Comparison of ENCODE assay signal across 14 cellular contexts in genomic region chr14:104383931-104384775, GRCh38.
A peak's percentile ranks its signal among the peaks of the same experiment; 100 is the strongest.
DNase-seq lines count a peak whose midpoint lies in the region; ATAC-seq and TF ChIP-seq lines count a peak whose summit lies in the region.
"Had no signal": no experiment of that assay in that cellular context is flagged by ENCODE, and none has a peak within 500 bp of the region (broad histone marks: within the 10 kb centered on the region; RNA-seq: fewer than 3 reads in every experiment).

No MANE protein-coding gene starts in this region.

- DNase-seq in activated naive CD4-positive, alpha-beta T cell treated with anti-CD3 and anti-CD28 coated beads, Interleukin-2, amount 50 U/mL, for 16 hours, result peak; percentile 9
- no peak for DNase-seq in activated naive CD4-positive, alpha-beta T cell treated with Interleukin-2 at 50 U/mL for 16 hours
- DNase-seq in NCI-H2227 treated with DMSO at 0.1 percent for 48 hours (lab: John Stamatoyannopoulos, UW) (peak; percentile 38), left ventricle myocardium inferior (peak; percentile 15), suprapubic skin (ENCODE audit: low spot score in 2 of 2) (peak; percentile 35 to 65), hepatic stellate cell (ENCODE audit: low spot score) (no peak)
- DNase-seq in activated CD4-positive, alpha-beta T cell treated with anti-CD3 and anti-CD28 coated beads for 1 hour, result no peak
- DNase-seq: activated naive CD4-positive, alpha-beta T cell; NCI-H2107; stimulated activated CD4-positive, alpha-beta T cell treated with anti-CD3 and anti-CD28 coated beads, Interleukin-4, amount 100 ng/mL, for 24 hours had no signal

- H3K4me1 ChIP-seq in left ventricle myocardium inferior (peaks cover 14% of the 10 kb centered on the region), suprapubic skin (peaks cover 10% of the 10 kb centered on the region)
- H3K4me1 ChIP-seq: gastroesophageal sphincter had no signal

- no peaks in the 10 kb centered on the region for H3K36me3 ChIP-seq in left ventricle myocardium inferior
- no peaks in the 10 kb centered on the region for H3K36me3 ChIP-seq in suprapubic skin
- H3K36me3 ChIP-seq: gastroesophageal sphincter had no signal

- intact Hi-C loops in left ventricle myocardium inferior (cut with micrococcal nuclease), result no loop called here

- TF ChIP-seq CTCF in left ventricle myocardium inferior (IDR thresholded peaks at IDR 0.05; ENCODE audit: borderline replicate concordance) (no peak), suprapubic skin (IDR thresholded peaks at IDR 0.05) (no peak)

- no peak for TF ChIP-seq EP300 in suprapubic skin (IDR thresholded peaks at IDR 0.05)

- H3K4me3 ChIP-seq in left ventricle myocardium inferior (no peak overlapping the region), suprapubic skin (no peak overlapping the region)
- H3K4me3 ChIP-seq: gastroesophageal sphincter had no signal

- H3K27ac ChIP-seq in left ventricle myocardium inferior (replicated peaks) (no peak overlapping the region), suprapubic skin (no peak overlapping the region)
- H3K27ac ChIP-seq: gastroesophageal sphincter had no signal

- H3K27me3 ChIP-seq in left ventricle myocardium inferior (ENCODE audit: low read depth), result peaks cover 52% of the 10 kb centered on the region
- peaks cover 21% of the 10 kb centered on the region for H3K27me3 ChIP-seq in suprapubic skin

- H3K9me3 ChIP-seq in left ventricle myocardium inferior (replicated peaks), result peaks cover 24% of the 10 kb centered on the region
- no peaks in the 10 kb centered on the region for H3K9me3 ChIP-seq in suprapubic skin

- no peak for ATAC-seq in GM21737 (IDR thresholded peaks at IDR 0.05; ENCODE audit: unreplicated experiment)
- ATAC-seq: gastroesophageal sphincter, Panc1, T-helper 17 cell had no signal

- 31% methylated on average over 19 of the region's 21 CpGs for WGBS in suprapubic skin

- TF ChIP-seq POLR2A in suprapubic skin (IDR thresholded peaks at IDR 0.05), result no peak

Comparison
In these comparisons a context has a peak if more than half of its experiments do, and no peak if none do; other contexts are left out.
1. DNase-seq: peak in activated naive CD4-positive, alpha-beta T cell treated with anti-CD3 and anti-CD28 coated beads, Interleukin-2, amount 50 U/mL, for 16 hours (single experiment), NCI-H2227 treated with DMSO at 0.1 percent for 48 hours (single experiment), left ventricle myocardium inferior (single experiment) and suprapubic skin (2 of 2); none in activated naive CD4-positive, alpha-beta T cell treated with Interleukin-2 at 50 U/mL for 16 hours (single experiment), activated CD4-positive, alpha-beta T cell treated with anti-CD3 and anti-CD28 coated beads for 1 hour (single experiment) and hepatic stellate cell (single experiment).